ENCODE assay signal across 1 cellular context in the genomic region with DNA sequence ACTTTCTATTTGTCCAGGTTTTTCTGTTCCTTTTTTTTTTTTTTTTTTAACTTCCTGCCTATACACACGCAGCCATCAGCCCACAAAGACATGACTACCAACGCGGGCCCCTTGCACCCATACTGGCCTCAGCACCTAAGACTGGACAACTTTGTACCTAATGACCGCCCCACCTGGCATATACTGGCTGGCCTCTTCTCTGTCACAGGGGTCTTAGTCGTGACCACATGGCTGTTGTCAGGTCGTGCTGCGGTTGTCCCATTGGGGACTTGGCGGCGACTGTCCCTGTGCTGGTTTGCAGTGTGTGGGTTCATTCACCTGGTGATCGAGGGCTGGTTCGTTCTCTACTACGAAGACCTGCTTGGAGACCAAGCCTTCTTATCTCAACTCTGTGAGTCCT.
TF ChIP-seq lines count a peak whose summit lies in the region.

No MANE protein-coding gene starts in this region.

TF ChIP-seq in HCT116, 20 proteins besides CTCF, POLR2A, EP300 and RAD21:
- TF ChIP-seq EGR1 (IDR thresholded peaks at IDR 0.05; ENCODE audit: low read depth), result no peak
